2 cellular contexts compared by ENCODE assay signal in the genomic region with DNA sequence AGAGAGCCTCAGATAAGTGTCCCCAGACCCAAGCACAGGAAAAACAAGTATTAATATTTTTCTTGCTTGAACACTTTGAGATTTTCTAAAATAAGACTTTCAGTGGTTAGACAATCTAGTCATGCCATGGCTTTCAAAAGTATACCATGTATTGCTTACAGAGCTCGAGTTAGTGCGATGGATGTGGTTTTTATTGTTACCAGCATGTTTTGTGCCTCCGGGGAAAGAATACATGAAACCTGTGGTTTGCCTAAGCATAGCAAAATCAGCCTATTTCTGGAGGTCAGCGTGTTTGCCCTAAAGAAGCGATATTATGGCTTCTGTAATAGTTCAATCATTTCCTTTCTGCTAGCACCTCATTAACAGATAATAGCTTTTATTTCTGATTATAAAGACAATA.
TF ChIP-seq lines count a peak whose summit lies in the region.

No MANE protein-coding gene starts in this region.

TF ChIP-seq in HepG2, 621 proteins besides CTCF, POLR2A, EP300 and RAD21 (continues in another document):
- no peak for TF ChIP-seq SP1 (IDR thresholded peaks at IDR 0.05)
- TF ChIP-seq SP1 (CRISPR knock-in tag; IDR thresholded peaks at IDR 0.05), result no peak
- TF ChIP-seq ZNF768 (CRISPR knock-in tag; IDR thresholded peaks at IDR 0.05), result no peak
- TF ChIP-seq, protein P1, sequence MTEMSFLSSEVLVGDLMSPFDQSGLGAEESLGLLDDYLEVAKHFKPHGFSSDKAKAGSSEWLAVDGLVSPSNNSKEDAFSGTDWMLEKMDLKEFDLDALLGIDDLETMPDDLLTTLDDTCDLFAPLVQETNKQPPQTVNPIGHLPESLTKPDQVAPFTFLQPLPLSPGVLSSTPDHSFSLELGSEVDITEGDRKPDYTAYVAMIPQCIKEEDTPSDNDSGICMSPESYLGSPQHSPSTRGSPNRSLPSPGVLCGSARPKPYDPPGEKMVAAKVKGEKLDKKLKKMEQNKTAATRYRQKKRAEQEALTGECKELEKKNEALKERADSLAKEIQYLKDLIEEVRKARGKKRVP (CRISPR knock-in tag; IDR thresholded peaks at IDR 0.05), result no peak
- no peak for TF ChIP-seq RFX5 (IDR thresholded peaks at IDR 0.05; ENCODE audit: low read depth, low read length)
- TF ChIP-seq ARNT2 (CRISPR knock-in tag; IDR thresholded peaks at IDR 0.05; ENCODE audit: low read depth), result no peak
- TF ChIP-seq, protein P2, sequence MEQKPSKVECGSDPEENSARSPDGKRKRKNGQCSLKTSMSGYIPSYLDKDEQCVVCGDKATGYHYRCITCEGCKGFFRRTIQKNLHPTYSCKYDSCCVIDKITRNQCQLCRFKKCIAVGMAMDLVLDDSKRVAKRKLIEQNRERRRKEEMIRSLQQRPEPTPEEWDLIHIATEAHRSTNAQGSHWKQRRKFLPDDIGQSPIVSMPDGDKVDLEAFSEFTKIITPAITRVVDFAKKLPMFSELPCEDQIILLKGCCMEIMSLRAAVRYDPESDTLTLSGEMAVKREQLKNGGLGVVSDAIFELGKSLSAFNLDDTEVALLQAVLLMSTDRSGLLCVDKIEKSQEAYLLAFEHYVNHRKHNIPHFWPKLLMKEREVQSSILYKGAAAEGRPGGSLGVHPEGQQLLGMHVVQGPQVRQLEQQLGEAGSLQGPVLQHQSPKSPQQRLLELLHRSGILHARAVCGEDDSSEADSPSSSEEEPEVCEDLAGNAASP (CRISPR knock-in tag; IDR thresholded peaks at IDR 0.05; ENCODE audit: borderline replicate concordance), result no peak
- TF ChIP-seq KLF6 (CRISPR knock-in tag; IDR thresholded peaks at IDR 0.05), result no peak
- no peak for TF ChIP-seq ZNF263 (CRISPR knock-in tag; IDR thresholded peaks at IDR 0.05)
- TF ChIP-seq CAMTA2 (CRISPR knock-in tag; IDR thresholded peaks at IDR 0.05; ENCODE audit: borderline replicate concordance), result no peak
- no peak for TF ChIP-seq SSRP1 (CRISPR knock-in tag; IDR thresholded peaks at IDR 0.05)
- TF ChIP-seq, protein P3, sequence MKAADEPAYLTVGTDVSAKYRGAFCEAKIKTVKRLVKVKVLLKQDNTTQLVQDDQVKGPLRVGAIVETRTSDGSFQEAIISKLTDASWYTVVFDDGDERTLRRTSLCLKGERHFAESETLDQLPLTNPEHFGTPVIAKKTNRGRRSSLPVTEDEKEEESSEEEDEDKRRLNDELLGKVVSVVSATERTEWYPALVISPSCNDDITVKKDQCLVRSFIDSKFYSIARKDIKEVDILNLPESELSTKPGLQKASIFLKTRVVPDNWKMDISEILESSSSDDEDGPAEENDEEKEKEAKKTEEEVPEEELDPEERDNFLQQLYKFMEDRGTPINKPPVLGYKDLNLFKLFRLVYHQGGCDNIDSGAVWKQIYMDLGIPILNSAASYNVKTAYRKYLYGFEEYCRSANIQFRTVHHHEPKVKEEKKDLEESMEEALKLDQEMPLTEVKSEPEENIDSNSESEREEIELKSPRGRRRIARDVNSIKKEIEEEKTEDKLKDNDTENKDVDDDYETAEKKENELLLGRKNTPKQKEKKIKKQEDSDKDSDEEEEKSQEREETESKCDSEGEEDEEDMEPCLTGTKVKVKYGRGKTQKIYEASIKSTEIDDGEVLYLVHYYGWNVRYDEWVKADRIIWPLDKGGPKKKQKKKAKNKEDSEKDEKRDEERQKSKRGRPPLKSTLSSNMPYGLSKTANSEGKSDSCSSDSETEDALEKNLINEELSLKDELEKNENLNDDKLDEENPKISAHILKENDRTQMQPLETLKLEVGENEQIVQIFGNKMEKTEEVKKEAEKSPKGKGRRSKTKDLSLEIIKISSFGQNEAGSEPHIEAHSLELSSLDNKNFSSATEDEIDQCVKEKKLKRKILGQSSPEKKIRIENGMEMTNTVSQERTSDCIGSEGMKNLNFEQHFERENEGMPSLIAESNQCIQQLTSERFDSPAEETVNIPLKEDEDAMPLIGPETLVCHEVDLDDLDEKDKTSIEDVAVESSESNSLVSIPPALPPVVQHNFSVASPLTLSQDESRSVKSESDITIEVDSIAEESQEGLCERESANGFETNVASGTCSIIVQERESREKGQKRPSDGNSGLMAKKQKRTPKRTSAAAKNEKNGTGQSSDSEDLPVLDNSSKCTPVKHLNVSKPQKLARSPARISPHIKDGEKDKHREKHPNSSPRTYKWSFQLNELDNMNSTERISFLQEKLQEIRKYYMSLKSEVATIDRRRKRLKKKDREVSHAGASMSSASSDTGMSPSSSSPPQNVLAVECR (CRISPR knock-in tag; IDR thresholded peaks at IDR 0.05; ENCODE audit: borderline replicate concordance), result no peak
- TF ChIP-seq, protein P4, sequence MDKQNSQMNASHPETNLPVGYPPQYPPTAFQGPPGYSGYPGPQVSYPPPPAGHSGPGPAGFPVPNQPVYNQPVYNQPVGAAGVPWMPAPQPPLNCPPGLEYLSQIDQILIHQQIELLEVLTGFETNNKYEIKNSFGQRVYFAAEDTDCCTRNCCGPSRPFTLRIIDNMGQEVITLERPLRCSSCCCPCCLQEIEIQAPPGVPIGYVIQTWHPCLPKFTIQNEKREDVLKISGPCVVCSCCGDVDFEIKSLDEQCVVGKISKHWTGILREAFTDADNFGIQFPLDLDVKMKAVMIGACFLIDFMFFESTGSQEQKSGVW (CRISPR knock-in tag; IDR thresholded peaks at IDR 0.05; ENCODE audit: borderline replicate concordance), result no peak
- no peak for TF ChIP-seq ZNF589 (CRISPR knock-in tag; conservative IDR thresholded peaks at IDR 0.05)
- TF ChIP-seq, protein P5, sequence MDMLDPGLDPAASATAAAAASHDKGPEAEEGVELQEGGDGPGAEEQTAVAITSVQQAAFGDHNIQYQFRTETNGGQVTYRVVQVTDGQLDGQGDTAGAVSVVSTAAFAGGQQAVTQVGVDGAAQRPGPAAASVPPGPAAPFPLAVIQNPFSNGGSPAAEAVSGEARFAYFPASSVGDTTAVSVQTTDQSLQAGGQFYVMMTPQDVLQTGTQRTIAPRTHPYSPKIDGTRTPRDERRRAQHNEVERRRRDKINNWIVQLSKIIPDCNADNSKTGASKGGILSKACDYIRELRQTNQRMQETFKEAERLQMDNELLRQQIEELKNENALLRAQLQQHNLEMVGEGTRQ (IDR thresholded peaks at IDR 0.05; ENCODE audit: low read depth, low read length), result no peak
- TF ChIP-seq, protein P5 (CRISPR knock-in tag; IDR thresholded peaks at IDR 0.05; ENCODE audit: borderline replicate concordance), result no peak
- TF ChIP-seq, protein P6, sequence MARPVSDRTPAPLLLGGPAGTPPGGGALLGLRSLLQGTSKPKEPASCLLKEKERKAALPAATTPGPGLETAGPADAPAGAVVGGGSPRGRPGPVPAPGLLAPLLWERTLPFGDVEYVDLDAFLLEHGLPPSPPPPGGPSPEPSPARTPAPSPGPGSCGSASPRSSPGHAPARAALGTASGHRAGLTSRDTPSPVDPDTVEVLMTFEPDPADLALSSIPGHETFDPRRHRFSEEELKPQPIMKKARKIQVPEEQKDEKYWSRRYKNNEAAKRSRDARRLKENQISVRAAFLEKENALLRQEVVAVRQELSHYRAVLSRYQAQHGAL (CRISPR knock-in tag; IDR thresholded peaks at IDR 0.05; ENCODE audit: not compliant biosample characterization), result no peak
- no peak for TF ChIP-seq GTF2F1 (IDR thresholded peaks at IDR 0.05; ENCODE audit: low read length)
- no peak for TF ChIP-seq PAF1 (CRISPR knock-in tag; IDR thresholded peaks at IDR 0.05)

TF ChIP-seq in SK-N-SH, 30 proteins besides CTCF, POLR2A, EP300 and RAD21:
- TF ChIP-seq RCOR1 (IDR thresholded peaks at IDR 0.05; ENCODE audit: low read length), result no peak
- no peak for TF ChIP-seq TCF12 (IDR thresholded peaks at IDR 0.05)
TF ChIP-seq in SK-N-SH: peak in this region for 0.
